10 cellular contexts compared by ENCODE assay signal in the genomic region with DNA sequence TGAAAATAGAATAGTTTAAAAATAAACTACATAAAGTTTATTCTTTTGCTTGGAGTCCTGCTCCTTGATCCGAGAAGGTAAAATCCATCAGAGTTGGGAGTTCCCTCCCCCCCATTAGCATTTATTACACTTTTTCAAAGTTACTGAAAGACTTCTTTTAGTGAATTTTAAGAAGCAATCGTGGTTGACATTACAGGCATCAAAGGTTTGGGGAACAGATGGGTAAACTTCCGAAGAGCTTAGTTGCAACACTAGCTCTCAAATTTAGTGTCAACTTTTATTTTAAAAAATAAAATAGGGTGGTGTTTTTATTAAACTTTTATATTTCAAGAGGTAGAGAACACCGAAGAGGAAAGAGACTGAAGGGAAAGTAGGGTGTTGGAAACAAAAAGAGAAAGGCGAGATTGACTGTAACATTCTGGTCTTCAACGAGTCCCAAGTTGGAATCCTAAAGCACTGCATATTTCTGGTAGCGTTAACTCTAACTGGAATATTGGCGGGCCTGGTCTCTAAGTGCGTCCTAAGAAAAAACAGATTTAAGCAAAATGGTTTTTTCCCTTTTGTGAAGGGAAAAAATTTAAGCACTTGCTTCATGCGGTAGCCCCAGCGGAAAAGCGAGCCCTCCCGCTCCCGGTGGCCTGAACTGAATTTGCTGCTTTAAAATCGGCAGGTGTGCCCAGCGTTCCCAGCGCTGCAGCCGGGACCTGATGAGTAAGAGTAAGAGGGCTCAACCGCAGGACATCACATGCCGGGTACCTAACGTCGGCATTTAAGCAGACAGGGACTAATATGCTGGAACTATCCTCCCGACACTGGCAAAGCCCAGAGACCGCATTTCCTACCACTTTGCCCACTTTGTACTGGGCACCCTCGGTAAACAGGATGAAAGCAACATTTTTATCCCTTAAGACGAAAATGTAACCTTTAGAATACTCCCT. TPM values are rescaled to one million over a fixed set of nuclear protein-coding genes. Genes with fewer than 3 reads are reported as not detected.
DNase-seq lines count a peak whose midpoint lies in the region; ATAC-seq, FAIRE-seq and TF ChIP-seq lines count a peak whose summit lies in the region.
"Had no signal": no experiment of that assay in that cellular context is flagged by ENCODE, and none has a peak within 500 bp of the region (broad histone marks: within the 10 kb centered on the region; RNA-seq: fewer than 3 reads in every experiment).

No MANE protein-coding gene starts in this region.

- no peaks in the 10 kb centered on the region for H3K79me2 ChIP-seq in parathyroid adenoma

- TF ChIP-seq CTCF in VCaP (conservative IDR thresholded peaks at IDR 0.05) (no peak), heart left ventricle (IDR thresholded peaks at IDR 0.05) (no peak), parathyroid adenoma (IDR thresholded peaks at IDR 0.05) (no peak), D721Med (IDR thresholded peaks at IDR 0.05; ENCODE audit: insufficient read depth, missing control alignments) (no peak)

- ATAC-seq in heart left ventricle = no peak

- peak overlapping the region; percentile 70 for H2AFZ ChIP-seq in parathyroid adenoma

- peak overlapping the region; percentile 60 to 95 (median 84) for H3K4me3 ChIP-seq in heart left ventricle
- peak overlapping the region; percentile 86 for H3K4me3 ChIP-seq in parathyroid adenoma (ENCODE audit: low read depth, low read length)

- TF ChIP-seq POLR2A in heart left ventricle (IDR thresholded peaks at IDR 0.05) = no peak

- peaks cover 0 to 61% (median 37%) of the 10 kb centered on the region in 12 donors for H3K4me1 ChIP-seq in heart left ventricle
- peaks cover 2% of the 10 kb centered on the region for H3K4me1 ChIP-seq in parathyroid adenoma

- H3K27ac ChIP-seq in VCaP (peak overlapping the region; percentile 86; the same call in 1 of the 2 replicates), heart left ventricle (peak overlapping the region; percentile 89 to 99 (median 98)), parathyroid adenoma (peak overlapping the region; percentile 95)
- H3K27ac ChIP-seq: SJSA1 had no signal

- WGBS in heart left ventricle, 4 donors = 61 to 69% (median 63%) methylated on average over 23 to 26 of the region's 26 CpGs

- H3K4me2 ChIP-seq in parathyroid adenoma (ENCODE audit: low read length) = peak overlapping the region; percentile 98

- DNase-seq in DMS114 treated with DMSO at 0.1 percent for 48 hours (lab: John Stamatoyannopoulos, UW; ENCODE audit: unreplicated experiment) = peak; percentile 12
- DNase-seq in heart left ventricle = peak; percentile 25 to 72 (median 43)
- DNase-seq in NCI-H524 treated with DMSO at 0.1 percent for 48 hours (lab: John Stamatoyannopoulos, UW) = no peak
- DNase-seq in DMS53 treated with DMSO at 0.1 percent for 48 hours (lab: John Stamatoyannopoulos, UW; ENCODE audit: unreplicated experiment) = no peak
- no peak for DNase-seq in D721Med (ENCODE audit: insufficient read length, low spot score)
- DNase-seq in NCI-H1105 treated with DMSO at 0.1 percent for 48 hours (lab: John Stamatoyannopoulos, UW) = no peak
- DNase-seq: effector CD4-positive, alpha-beta T cell had no signal

- H3K9ac ChIP-seq in parathyroid adenoma = no peak overlapping the region

- no peak for FAIRE-seq in D721Med (lab: Jason Lieb, UNC)

- no peaks in the 10 kb centered on the region for H3K36me3 ChIP-seq in heart left ventricle
- no peaks in the 10 kb centered on the region for H3K36me3 ChIP-seq in parathyroid adenoma (ENCODE audit: control insufficient read depth, insufficient read depth, low read length)
- H3K36me3 ChIP-seq: SJSA1 had no signal

- H3K27me3 ChIP-seq in heart left ventricle = peaks cover 0 to 10% (median 0%) of the 10 kb centered on the region in 9 donors
- no peaks in the 10 kb centered on the region for H3K27me3 ChIP-seq in parathyroid adenoma (ENCODE audit: control insufficient read depth, insufficient read depth, low read length)

- intact Hi-C loops in heart left ventricle (cut with DNase I) = loop anchor here (2.0 to 10.0 kb wide), 20 partner anchors 25 to 803 kb away; a partner anchor contains a TSS

- H3K9me3 ChIP-seq in heart left ventricle (no peaks in the 10 kb centered on the region), parathyroid adenoma (ENCODE audit: control insufficient read depth, low read length) (no peaks in the 10 kb centered on the region)
- H3K9me3 ChIP-seq: SJSA1 had no signal

RNA-seq across cellular contexts. Expression of a gene that starts 30.6 kb away (rescaled TPM):
- total RNA-seq in heart left ventricle = 100 to 1,000 TPM in 2 of 9 donors, 10 to 100 TPM in 7; 76.6 to 121 (median 98.5) TPM
- polyA plus RNA-seq in heart left ventricle = 10 to 100 TPM; 12.7 to 24.3 TPM

Comparison
In these comparisons a context has a peak if more than half of its experiments do, and no peak if none do; other contexts are left out.
1. DNase-seq: peak in DMS114 treated with DMSO at 0.1 percent for 48 hours (single experiment) and heart left ventricle (5 of 5); none in NCI-H524 treated with DMSO at 0.1 percent for 48 hours (single experiment), DMS53 treated with DMSO at 0.1 percent for 48 hours (single experiment), D721Med (single experiment) and NCI-H1105 treated with DMSO at 0.1 percent for 48 hours (single experiment).
2. Peak in every context shown above with its lines, with median percentiles within 50 percentile points of each other: H3K27ac ChIP-seq.